15 cellular contexts compared by ENCODE assay signal in genomic region chr16:8644513-8645140, GRCh38. TPM values are rescaled to one million over a fixed set of nuclear protein-coding genes. Genes with fewer than 3 reads are reported as not detected.
DNase-seq lines count a peak whose midpoint lies in the region; ATAC-seq, FAIRE-seq and TF ChIP-seq lines count a peak whose summit lies in the region.
"Had no signal": no experiment of that assay in that cellular context is flagged by ENCODE, and none has a peak within 500 bp of the region (broad histone marks: within the 10 kb centered on the region; RNA-seq: fewer than 3 reads in every experiment).

No MANE protein-coding gene starts in this region.

- TF ChIP-seq CTCF in RWPE1 (conservative IDR thresholded peaks at IDR 0.05; ENCODE audit: low read depth): no peak
- TF ChIP-seq CTCF in colonic mucosa (IDR thresholded peaks at IDR 0.05): no peak
- no peak for TF ChIP-seq CTCF in omental fat pad (IDR thresholded peaks at IDR 0.05)

- peak; percentile 6 for ATAC-seq in omental fat pad (ENCODE audit: low FRiP score)
- ATAC-seq in GM18858 (IDR thresholded peaks at IDR 0.05; ENCODE audit: unreplicated experiment): no peak

- H3K9me2 ChIP-seq in Karpas-422 (replicated peaks; ENCODE audit: insufficient read depth, low read length): no peaks in the 10 kb centered on the region

- no peak overlapping the region for H3K4me2 ChIP-seq in Karpas-422 (ENCODE audit: low read depth, low read length, poor library complexity, severe bottlenecking)
- H3K4me2 ChIP-seq: neural progenitor cell had no signal

- DNase-seq in GDM1 (lab: John Stamatoyannopoulos, UW) (peak; percentile 72), RWPE1 (ENCODE audit: low spot score) (no peak), colonic mucosa (no peak), omental fat pad (ENCODE audit: low spot score) (no peak), Karpas-422 (no peak), RCC 7860 (ENCODE audit: low spot score) (no peak), GM12892 (ENCODE audit: insufficient read length) (no peak)
- DNase-seq: DMS79; NCI-H1105; stimulated activated CD4-positive, alpha-beta T cell treated with anti-CD3 and anti-CD28 coated beads, Interleukin-4, amount 100 ng/mL, for 24 hours; uterus had no signal

- H3K9ac ChIP-seq in colonic mucosa (ENCODE audit: low read depth in 2 of 2, low read length in 2 of 2) (no peak overlapping the region), Karpas-422 (ENCODE audit: low read length) (no peak overlapping the region)
- H3K9ac ChIP-seq: neural progenitor cell had no signal

- H3K4me3 ChIP-seq in colonic mucosa: no peak overlapping the region
- H3K4me3 ChIP-seq in Karpas-422 (ENCODE audit: low read length): no peak overlapping the region
- H3K4me3 ChIP-seq: neural progenitor cell, uterus had no signal

- H3K4me1 ChIP-seq in colonic mucosa (no peaks in the 10 kb centered on the region), Karpas-422 (ENCODE audit: low read length) (no peaks in the 10 kb centered on the region)
- H3K4me1 ChIP-seq: neural progenitor cell, uterus had no signal

- intact Hi-C loops in colonic mucosa (cut with DNase I): no loop called here

- TF ChIP-seq POLR2A in GM12892 (IDR thresholded peaks at IDR 0.05; ENCODE audit: low read depth, low read length): no peak

- H3K9me3 ChIP-seq in colonic mucosa: no peaks in the 10 kb centered on the region
- no peaks in the 10 kb centered on the region for H3K9me3 ChIP-seq in Karpas-422 (ENCODE audit: low read length)
- H3K9me3 ChIP-seq: uterus had no signal

- peaks cover 3% of the 10 kb centered on the region for H3K36me3 ChIP-seq in colonic mucosa
- peaks cover 26% of the 10 kb centered on the region for H3K36me3 ChIP-seq in Karpas-422 (ENCODE audit: insufficient read depth, low read length)
- H3K36me3 ChIP-seq: neural progenitor cell, uterus had no signal

- CTCF ChIA-PET in RWPE1 (lab: Yijun Ruan, JAX): no interaction called here

- H3K79me2 ChIP-seq in Karpas-422 (ENCODE audit: low read length): no peaks in the 10 kb centered on the region

- H2AFZ ChIP-seq in Karpas-422 (ENCODE audit: low read length): no peak overlapping the region
- H2AFZ ChIP-seq: neural progenitor cell had no signal

- no peak for FAIRE-seq in RCC 7860 (lab: Jason Lieb, UNC)
- FAIRE-seq in GM12892 (lab: Jason Lieb, UNC): no peak
- FAIRE-seq: H1 had no signal

- H4K20me1 ChIP-seq in Karpas-422 (ENCODE audit: insufficient read depth, low read depth, low read length): no peaks in the 10 kb centered on the region

- POLR2A ChIA-PET in RWPE1 (lab: Yijun Ruan, JAX; ENCODE audit: low non-redundant PET): no interaction called here

- no peaks in the 10 kb centered on the region for H3K27me3 ChIP-seq in colonic mucosa
- H3K27me3 ChIP-seq in Karpas-422 (ENCODE audit: low read length): no peaks in the 10 kb centered on the region
- H3K27me3 ChIP-seq: neural progenitor cell, uterus had no signal

- H3K27ac ChIP-seq in RWPE1 (0 out of 2 replicates have a peak overlapping the region, but pooled peaks have one; percentile 3), colonic mucosa (peak overlapping the region; percentile 22), Karpas-422 (ENCODE audit: low read length) (no peak overlapping the region)
- H3K27ac ChIP-seq: neural progenitor cell, uterus had no signal

RNA-seq across cellular contexts. Expression of gene METTL22, which starts 23.1 kb away (rescaled TPM):
- total RNA-seq in colonic mucosa (10 to 100 TPM; 16.1 to 26.8 TPM), omental fat pad (10 to 100 TPM; 16.7 to 40.0 (median 24.5) TPM)
- total RNA-seq in Karpas-422 (2014; rRNA removed; shearing (Covaris generic); ENCODE audit: low replicate concordance): 42.5 and 48.9 TPM in 2 replicates
- polyA plus RNA-seq in GM12892 (2012; ENCODE audit: missing spikeins): 18.0 TPM

RNA-seq across cellular contexts. Expression of gene ABAT, which starts 29.8 kb away (rescaled TPM):
- total RNA-seq in colonic mucosa: 10 to 100 TPM; 12.9 to 25.6 TPM
- 1 to 10 TPM; 5.5 to 8.4 (median 6.5) TPM for total RNA-seq in omental fat pad
- total RNA-seq in Karpas-422 (2014; rRNA removed; shearing (Covaris generic); ENCODE audit: low replicate concordance): 8.2 TPM in 2 replicates
- polyA plus RNA-seq in GM12892 (2012; ENCODE audit: missing spikeins): 3.3 TPM

RNA-seq across cellular contexts. Expression of gene TMEM114, which starts 54.3 kb away (rescaled TPM):
- total RNA-seq in colonic mucosa (not detected), omental fat pad (not detected)
- not detected in 2 replicates for total RNA-seq in Karpas-422 (2014; rRNA removed; shearing (Covaris generic); ENCODE audit: low replicate concordance)
- polyA plus RNA-seq in GM12892 (2012; ENCODE audit: missing spikeins): not detected
- total RNA-seq: cerebellum, uterus had no signal
